12 cellular contexts compared by ENCODE assay signal in genomic region chr2:131584940-131585339, GRCh38. TPM values are rescaled to one million over a fixed set of nuclear protein-coding genes. Genes with fewer than 3 reads are reported as not detected.
DNase-seq lines count a peak whose midpoint lies in the region; ATAC-seq, FAIRE-seq and TF ChIP-seq lines count a peak whose summit lies in the region.
"Had no signal": no experiment of that assay in that cellular context is flagged by ENCODE, and none has a peak within 500 bp of the region (broad histone marks: within the 10 kb centered on the region; RNA-seq: fewer than 3 reads in every experiment).

No MANE protein-coding gene starts in this region.

- H3K4me3 ChIP-seq in kidney (ENCODE audit: low read length in 2 of 2), result no peak overlapping the region

- DNase-seq in GM18507 (ENCODE audit: extremely low spot score, insufficient read length, low read depth) (no peak), SKM-1 treated with dmso at 0.1 percent for 144 hours (lab: John Stamatoyannopoulos, UW; ENCODE audit: unreplicated experiment) (peak; percentile 6), kidney (no peak), foreskin melanocyte (no peak), Right ventricle myocardium superior (no peak), NCI-H1694 treated with DMSO at 0.1 percent for 48 hours (lab: John Stamatoyannopoulos, UW) (no peak)
- DNase-seq: central memory CD4-positive, alpha-beta T cell; NCI-H187; stimulated activated CD4-positive, alpha-beta T cell treated with anti-CD3 and anti-CD28 coated beads, Interleukin-4, amount 100 ng/mL, for 24 hours had no signal

- no peak overlapping the region for H3K27ac ChIP-seq in kidney (ENCODE audit: low read depth in 2 of 2, low read length in 2 of 2)
- H3K27ac ChIP-seq: parathyroid adenoma had no signal

- no peak overlapping the region for H3K9ac ChIP-seq in kidney (ENCODE audit: low read length in 2 of 2)
- H3K9ac ChIP-seq: parathyroid adenoma had no signal

- no peaks in the 10 kb centered on the region for H3K9me3 ChIP-seq in kidney (ENCODE audit: control insufficient read depth in 1 of 2, low read length in 2 of 2)

- no peaks in the 10 kb centered on the region for H3K4me1 ChIP-seq in kidney (ENCODE audit: control insufficient read depth in 1 of 2, insufficient read depth in 1 of 2, low read depth in 1 of 2, low read length in 2 of 2)
- H3K4me1 ChIP-seq: parathyroid adenoma had no signal

- FAIRE-seq in GM18507 (lab: Jason Lieb, UNC) (peak; percentile 63), kidney (lab: Jason Lieb, UNC) (no peak)

- no peak for TF ChIP-seq CTCF in kidney (IDR thresholded peaks at IDR 0.05; ENCODE audit: borderline replicate concordance, extremely low read depth, insufficient read depth)

- H3K36me3 ChIP-seq in kidney (ENCODE audit: control insufficient read depth in 1 of 2, insufficient read depth in 2 of 2, low read length in 2 of 2), result no peaks in the 10 kb centered on the region

- intact Hi-C loops in kidney (cut with DNase I), result no loop called here
- intact Hi-C loops in Right ventricle myocardium superior (cut with DNase I), result no loop called here

- peak; percentile 52 for ATAC-seq in GM21381 (IDR thresholded peaks at IDR 0.05; ENCODE audit: unreplicated experiment)
- peak; percentile 59 for ATAC-seq in HG03066 (IDR thresholded peaks at IDR 0.05; ENCODE audit: low read depth, unreplicated experiment)
- no peak for ATAC-seq in Right ventricle myocardium superior (ENCODE audit: poor library complexity)

RNA-seq across cellular contexts. Expression of gene CCDC74A, which starts 57.3 kb away (rescaled TPM):
- 9.5 TPM for total RNA-seq in kidney
- 10.5 TPM for polyA plus RNA-seq in kidney (ENCODE audit: insufficient read depth, low read depth, low replicate concordance)
- 0.35 TPM for total RNA-seq in Right ventricle myocardium superior
